In genomic region chr17:7394452-7395191, GRCh38 we compare ENCODE assay signal across 1 cellular context.
A peak's percentile ranks its signal among the peaks of the same experiment; 100 is the strongest.
TF ChIP-seq lines count a peak whose summit lies in the region.

TSS of gene PLSCR3 (minus strand) at chr17:7394525. CDS start at chr17:7394110, 415 bp downstream.

TF ChIP-seq in HepG2, 621 proteins besides CTCF, POLR2A, EP300 and RAD21 (continued from another document and continues in another):
- TF ChIP-seq HNF4G (IDR thresholded peaks at IDR 0.05; ENCODE audit: borderline replicate concordance, low read depth, low read length) (no peak), HNF4G (CRISPR knock-in tag; IDR thresholded peaks at IDR 0.05; ENCODE audit: borderline replicate concordance, low read depth) (no peak), ERF (CRISPR knock-in tag; IDR thresholded peaks at IDR 0.05) (peak; percentile 55; the same call in 1 of the 2 replicates), ZFYVE20 (CRISPR knock-in tag; IDR thresholded peaks at IDR 0.05; ENCODE audit: borderline replicate concordance, low read depth) (peak; percentile 82; the same call in 1 of the 2 replicates), MTERF4 (CRISPR knock-in tag; IDR thresholded peaks at IDR 0.05) (0 out of 2 replicates have a peak, but pooled peaks have one; percentile 1), KLF15 (CRISPR knock-in tag; IDR thresholded peaks at IDR 0.05; ENCODE audit: borderline replicate concordance) (no peak), PRDM10 (CRISPR knock-in tag; IDR thresholded peaks at IDR 0.05; ENCODE audit: low read depth) (no peak), ZBTB4 (CRISPR knock-in tag; IDR thresholded peaks at IDR 0.05; ENCODE audit: borderline replicate concordance) (peak; percentile 67; the same call in 1 of the 2 replicates), DMTF1 (CRISPR knock-in tag; IDR thresholded peaks at IDR 0.05) (no peak), NBN (conservative IDR thresholded peaks at IDR 0.05) (no peak), TBX2 (CRISPR knock-in tag; IDR thresholded peaks at IDR 0.05; ENCODE audit: borderline replicate concordance) (peak; percentile 41; the same call in 1 of the 2 replicates), ZNF205 (CRISPR knock-in tag; IDR thresholded peaks at IDR 0.05) (0 out of 2 replicates have a peak, but pooled peaks have one; percentile 31), ZNF557 (CRISPR knock-in tag; IDR thresholded peaks at IDR 0.05) (no peak), FOXO4 (CRISPR knock-in tag; conservative IDR thresholded peaks at IDR 0.05) (no peak), SMARCC2 (IDR thresholded peaks at IDR 0.05) (no peak), ZNF407 (CRISPR knock-in tag; IDR thresholded peaks at IDR 0.05; ENCODE audit: not compliant biosample characterization) (peak; percentile 88), MXD4 (CRISPR knock-in tag; IDR thresholded peaks at IDR 0.05) (peak; percentile 41; the same call in 1 of the 2 replicates), ZNF468 (CRISPR knock-in tag; IDR thresholded peaks at IDR 0.05) (peak; percentile 74; the same call in 1 of the 2 replicates), HDAC1 (CRISPR knock-in tag; IDR thresholded peaks at IDR 0.05) (peak; percentile 67), ASH2L (IDR thresholded peaks at IDR 0.05; ENCODE audit: insufficient read length, low read depth, low read length) (no peak), HES4 (CRISPR knock-in tag; IDR thresholded peaks at IDR 0.05; ENCODE audit: borderline replicate concordance) (0 out of 2 replicates have a peak, but pooled peaks have one; percentile 65), PHF21A (CRISPR knock-in tag; IDR thresholded peaks at IDR 0.05) (no peak; the same call in 1 of the 2 replicates), ZC3H4 (CRISPR knock-in tag; IDR thresholded peaks at IDR 0.05; ENCODE audit: borderline replicate concordance) (no peak), ZNF160 (CRISPR knock-in tag; IDR thresholded peaks at IDR 0.05) (no peak; the same call in 1 of the 2 replicates), ZNF331 (CRISPR knock-in tag; IDR thresholded peaks at IDR 0.05) (peak; percentile 36), NR2F2 (IDR thresholded peaks at IDR 0.05; ENCODE audit: borderline replicate concordance, low read depth) (no peak), ZNF790 (CRISPR knock-in tag; IDR thresholded peaks at IDR 0.05; ENCODE audit: borderline replicate concordance) (peak; percentile 86; the same call in 1 of the 2 replicates), NFKBIZ (CRISPR knock-in tag; IDR thresholded peaks at IDR 0.05) (no peak), NFATC3 (CRISPR knock-in tag; IDR thresholded peaks at IDR 0.05) (peak; percentile 26; the same call in 1 of the 2 replicates), SP2 (CRISPR knock-in tag; IDR thresholded peaks at IDR 0.05) (peak; percentile 57), ZBTB43 (CRISPR knock-in tag; conservative IDR thresholded peaks at IDR 0.05) (0 out of 2 replicates have a peak, but pooled peaks have one; percentile 25), ZNF570 (CRISPR knock-in tag; IDR thresholded peaks at IDR 0.05; ENCODE audit: borderline replicate concordance) (no peak), FOXM1 (CRISPR knock-in tag; IDR thresholded peaks at IDR 0.05) (no peak)
